In genomic region chr16:27323781-27324561, GRCh38 we compare ENCODE assay signal across 9 cellular contexts. TPM values are rescaled to one million over a fixed set of nuclear protein-coding genes. Genes with fewer than 3 reads are reported as not detected.
DNase-seq lines count a peak whose midpoint lies in the region; ATAC-seq and TF ChIP-seq lines count a peak whose summit lies in the region.
"Had no signal": no experiment of that assay in that cellular context is flagged by ENCODE, and none has a peak within 500 bp of the region (broad histone marks: within the 10 kb centered on the region; RNA-seq: fewer than 3 reads in every experiment).

No MANE protein-coding gene starts in this region.

- H3K36me3 ChIP-seq in A673 (ENCODE audit: insufficient read depth, low read length, poor library complexity, severe bottlenecking) (no peaks in the 10 kb centered on the region), HUES64 (ENCODE audit: insufficient read depth, low read length) (no peaks in the 10 kb centered on the region), colonic mucosa (no peaks in the 10 kb centered on the region), neutrophil (peaks cover 24% of the 10 kb centered on the region)

- TF ChIP-seq CTCF in A673 (conservative IDR thresholded peaks at IDR 0.05; ENCODE audit: low read depth, low read length) (no peak), colonic mucosa (IDR thresholded peaks at IDR 0.05) (no peak), neutrophil (IDR thresholded peaks at IDR 0.05) (no peak)

- intact Hi-C loops in A673 (cut with micrococcal nuclease; ENCODE audit: unreplicated experiment): no loop called here
- intact Hi-C loops in colonic mucosa (cut with DNase I): loop anchor here (5.0 kb wide), 1 partner anchor 43 kb away; no protein-coding TSS in a partner anchor

- no peak for ATAC-seq in HG02623 (IDR thresholded peaks at IDR 0.05; ENCODE audit: unreplicated experiment)

- POLR2A ChIA-PET in A673 (lab: Charles Lee; ENCODE audit: low non-redundant PET): no interaction called here

- H3K27me3 ChIP-seq in A673 (replicated peaks; ENCODE audit: insufficient read depth, low read depth, low read length, poor library complexity) (no peaks in the 10 kb centered on the region), HUES64 (ENCODE audit: insufficient read depth, low read length) (no peaks in the 10 kb centered on the region), colonic mucosa (no peaks in the 10 kb centered on the region), neutrophil (no peaks in the 10 kb centered on the region)

- no peak for DNase-seq in A673 (ENCODE audit: low spot score)
- no peak for DNase-seq in colonic mucosa
- no peak for DNase-seq in NCI-H2029 (lab: John Stamatoyannopoulos, UW)
- no peak for DNase-seq in NCI-H1417 treated with DMSO at 0.1 percent for 48 hours (lab: John Stamatoyannopoulos, UW)
- no peak for DNase-seq in stimulated activated CD4-positive, alpha-beta T cell treated with anti-CD3 and anti-CD28 coated beads, Interleukin-2, amount 100 ng/mL, for 48 hours
- DNase-seq: NCI-H146 had no signal

- BruUV-seq in A673 (replicated peaks; lab: Mats Ljungman, UMichigan): no TSS peak

- peak overlapping the region; percentile 32 for H3K27ac ChIP-seq in A673 (ENCODE audit: low read depth, low read length, poor library complexity, severe bottlenecking)
- H3K27ac ChIP-seq in HUES64 (ENCODE audit: low read depth, low read length): peak overlapping the region; percentile 45; the same call in 1 of the 2 replicates
- peak overlapping the region; percentile 85 for H3K27ac ChIP-seq in colonic mucosa
- H3K27ac ChIP-seq in neutrophil: peak overlapping the region; percentile 99

- CTCF ChIA-PET in A673 (lab: Charles Lee): no interaction called here

- peaks cover 25% of the 10 kb centered on the region for H3K4me1 ChIP-seq in A673 (ENCODE audit: insufficient read depth, low read length, poor library complexity, severe bottlenecking)
- H3K4me1 ChIP-seq in HUES64 (ENCODE audit: insufficient read depth, low read length): peaks cover 24% of the 10 kb centered on the region; the same call in 1 of the 2 replicates
- H3K4me1 ChIP-seq in colonic mucosa: peaks cover 23% of the 10 kb centered on the region
- H3K4me1 ChIP-seq in neutrophil (ENCODE audit: control insufficient read depth in 1 of 2, insufficient read depth in 1 of 2, low read depth in 1 of 2, low read length in 1 of 2): peaks cover 94 to 97% of the 10 kb centered on the region in 2 experiments

- H3K9ac ChIP-seq in HUES64 (ENCODE audit: low read depth, low read length) (no peak overlapping the region), colonic mucosa (ENCODE audit: low read depth in 2 of 2, low read length in 2 of 2) (peak overlapping the region in 1 of 2 donors; percentile 62)

- H3K9me3 ChIP-seq in A673 (ENCODE audit: low read depth, low read length, poor library complexity, severe bottlenecking) (no peaks in the 10 kb centered on the region), HUES64 (ENCODE audit: insufficient read depth, low read depth, low read length) (0 out of 2 replicates have a peak, but pooled peaks cover 2% of the 10 kb centered on the region), colonic mucosa (no peaks in the 10 kb centered on the region), neutrophil (no peaks in the 10 kb centered on the region)

- no peak overlapping the region for H3K4me3 ChIP-seq in A673 (ENCODE audit: low read depth, low read length, poor library complexity, severe bottlenecking)
- H3K4me3 ChIP-seq in HUES64 (ENCODE audit: low read length): no peak overlapping the region
- no peak overlapping the region for H3K4me3 ChIP-seq in colonic mucosa
- no peak overlapping the region for H3K4me3 ChIP-seq in neutrophil (ENCODE audit: low read depth in 1 of 2, low read length in 1 of 2)

- 77% methylated on average over 13 of the region's 13 CpGs for WGBS in HUES64

RNA-seq across cellular contexts. Expression of gene IL4R, which starts 10.2 kb away (rescaled TPM):
- 22.9 and 27.4 TPM in 2 replicates for total RNA-seq in A673 (2021)
- 16.4 TPM for polyA plus RNA-seq in HUES64 (2013, experiment 1 of 2)
- 18.4 TPM for polyA plus RNA-seq in HUES64 (2013, experiment 2 of 2)
- 10 to 100 TPM; 74.8 to 80.0 TPM for total RNA-seq in colonic mucosa

RNA-seq across cellular contexts. Expression of gene NSMCE1, which starts 55.4 kb away (rescaled TPM):
- 45.7 and 53.0 TPM in 2 replicates for total RNA-seq in A673 (2021)
- 34.0 TPM for polyA plus RNA-seq in HUES64 (2013, experiment 1 of 2)
- 45.0 TPM for polyA plus RNA-seq in HUES64 (2013, experiment 2 of 2)
- 10 to 100 TPM; 37.6 to 58.2 TPM for total RNA-seq in colonic mucosa

Comparison
In these comparisons a context has a peak if more than half of its experiments do, and no peak if none do; other contexts are left out.
1. H3K27ac ChIP-seq: peak in every context shown above with its lines; median percentile 99 in neutrophil; 85 in colonic mucosa; 45 in HUES64; 32 in A673.